30 cellular contexts compared by ENCODE assay signal in the genomic region with DNA sequence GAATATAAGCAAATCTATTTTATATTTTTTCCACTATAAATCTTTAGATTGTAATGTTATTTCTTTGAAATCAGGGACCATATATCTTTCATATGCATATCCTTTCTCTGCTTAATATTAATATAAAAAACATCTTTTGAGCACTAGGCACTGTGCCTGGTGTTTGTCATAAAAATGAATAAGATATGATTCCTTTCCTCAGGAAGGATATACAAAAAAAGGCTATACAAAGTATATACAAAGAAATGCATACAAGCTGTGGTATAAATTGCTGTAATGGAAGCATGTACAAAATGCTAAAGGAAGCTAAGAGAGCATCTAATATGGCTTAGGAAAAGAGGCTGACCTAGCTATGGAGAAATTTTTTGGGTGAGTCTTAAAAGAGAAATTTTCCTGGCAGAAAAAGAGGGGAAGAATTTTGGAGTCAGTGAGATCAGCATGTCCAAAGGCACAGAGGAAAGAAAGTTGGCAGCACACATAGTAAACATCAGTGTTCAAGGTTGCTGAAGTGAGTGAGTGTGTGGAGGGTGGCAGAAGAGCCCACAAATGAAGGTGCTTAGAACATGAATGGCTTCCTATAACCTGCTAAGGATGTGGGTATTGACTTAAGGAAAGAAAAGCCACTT.
DNase-seq lines count a peak whose midpoint lies in the region; ATAC-seq and TF ChIP-seq lines count a peak whose summit lies in the region.
"Had no signal": no experiment of that assay in that cellular context is flagged by ENCODE, and none has a peak within 500 bp of the region (broad histone marks: within the 10 kb centered on the region; RNA-seq: fewer than 3 reads in every experiment).

No MANE protein-coding gene starts in this region.

- H3K27me3 Mint-ChIP-seq in WTC11 (ENCODE audit: low read depth), result no peaks in the 10 kb centered on the region
- H3K27me3 Mint-ChIP-seq: central memory CD8-positive, alpha-beta T cell; effector memory CD8-positive, alpha-beta T cell had no signal

- no peaks in the 10 kb centered on the region for H3K36me3 Mint-ChIP-seq in WTC11
- H3K36me3 Mint-ChIP-seq: immature natural killer cell had no signal

- no peaks in the 10 kb centered on the region for H3K9me3 ChIP-seq in upper lobe of right lung
- H3K9me3 ChIP-seq: BE2C, esophagus squamous epithelium, neutrophil, upper lobe of left lung had no signal

- H3K4me3 ChIP-seq in upper lobe of right lung, result no peak overlapping the region
- H3K4me3 ChIP-seq: esophagus squamous epithelium, lung, upper lobe of left lung had no signal

- H3K9me3 Mint-ChIP-seq in WTC11, result 0 out of 2 replicates have a peak, but pooled peaks cover 4% of the 10 kb centered on the region
- H3K9me3 Mint-ChIP-seq: activated T-cell treated with anti-CD3 and anti-CD28 coated beads, Interleukin-2, amount 50 U/mL, for 24 hours; HFFc6 had no signal

- no peak for TF ChIP-seq CTCF in upper lobe of right lung (IDR thresholded peaks at IDR 0.05)
- TF ChIP-seq CTCF in WTC11 (IDR thresholded peaks at IDR 0.05), result no peak

- no peaks in the 10 kb centered on the region for H3K36me3 ChIP-seq in upper lobe of right lung
- H3K36me3 ChIP-seq: BE2C, esophagus squamous epithelium, neutrophil, upper lobe of left lung had no signal

- H3K27me3 ChIP-seq in upper lobe of right lung, result no peaks in the 10 kb centered on the region
- H3K27me3 ChIP-seq: BE2C, esophagus squamous epithelium, neutrophil, upper lobe of left lung had no signal

- no peak overlapping the region for H3K27ac Mint-ChIP-seq in WTC11
- H3K27ac Mint-ChIP-seq: activated CD8-positive, alpha-beta T cell treated with anti-CD3 and anti-CD28 coated beads, Interleukin-2, amount 10 ng/mL, durations not matched to agents 7 days and 5 days; activated T-cell treated with anti-CD3 and anti-CD28 coated beads, Interleukin-2, amount 50 U/mL, for 24 hours; effector memory CD8-positive, alpha-beta T cell; HFFc6; immature natural killer cell had no signal

- H3K27ac ChIP-seq in upper lobe of right lung, result no peak overlapping the region
- H3K27ac ChIP-seq: esophagus squamous epithelium, neutrophil had no signal

- intact Hi-C loops in Right ventricle myocardium inferior (cut with DNase I) (loop anchor here (10.0 kb wide), 1 partner anchor 102 kb away; no protein-coding TSS in a partner anchor), cardiac septum (cut with DNase I) (loop anchor here (10.0 kb wide), 1 partner anchor 112 kb away; no protein-coding TSS in a partner anchor), upper lobe of right lung (cut with DNase I) (no loop called here)

- no peak overlapping the region for H3K4me3 Mint-ChIP-seq in WTC11
- H3K4me3 Mint-ChIP-seq: activated CD8-positive, alpha-beta T cell treated with anti-CD3 and anti-CD28 coated beads, Interleukin-2, amount 10 ng/mL, durations not matched to agents 7 days and 5 days; activated T-cell treated with anti-CD3 and anti-CD28 coated beads, Interleukin-2, amount 50 U/mL, for 24 hours; central memory CD8-positive, alpha-beta T cell; effector memory CD8-positive, alpha-beta T cell; HFFc6; immature natural killer cell had no signal

- POLR2A ChIA-PET in WTC11 (lab: Charles Lee), result no interaction called here

- peaks cover 25% of the 10 kb centered on the region for H3K4me1 ChIP-seq in upper lobe of right lung
- H3K4me1 ChIP-seq: BE2C had no signal

- CTCF ChIA-PET in WTC11 (lab: Charles Lee), result no interaction called here

- peaks cover 13% of the 10 kb centered on the region for H3K4me1 Mint-ChIP-seq in WTC11
- H3K4me1 Mint-ChIP-seq: central memory CD8-positive, alpha-beta T cell; immature natural killer cell had no signal

- ATAC-seq in Right ventricle myocardium inferior (peak; percentile 75), upper lobe of right lung (peak; percentile 74), WTC11 (no peak)
- ATAC-seq: activated CD8-positive, alpha-beta T cell treated with anti-CD3 and anti-CD28 coated beads, Interleukin-2, amount 10 ng/mL, durations not matched to agents 7 days and 5 days; effector memory CD8-positive, alpha-beta T cell had no signal

- DNase-seq in Right ventricle myocardium inferior (ENCODE audit: missing footprints) (no peak), cardiac septum (ENCODE audit: low spot score) (no peak), fibroblast of peridontal ligament (ENCODE audit: extremely low read depth) (peak; percentile 47), lung microvascular endothelial cell (ENCODE audit: low read depth in 2 of 2) (peak; percentile 53 to 64), upper lobe of right lung (no peak), mucosa of gallbladder (ENCODE audit: low spot score) (no peak), WTC11 (ENCODE audit: low spot score) (no peak), NCI-H1417 treated with DMSO at 0.1 percent for 48 hours (lab: John Stamatoyannopoulos, UW) (no peak)
- DNase-seq: 8988T; activated CD4-positive, CD25-positive, alpha-beta regulatory T cell treated with anti-CD3 and anti-CD28 coated beads, Interleukin-2, amount 50 U/mL, for 72 hours; activated CD8-positive, alpha-beta T cell treated with anti-CD3 and anti-CD28 coated beads, Interleukin-2, amount 10 ng/mL, durations not matched to agents 7 days and 5 days; activated naive CD4-positive, alpha-beta T cell; activated T-cell treated with anti-CD3 and anti-CD28 coated beads, Interleukin-2, amount 50 U/mL, for 24 hours; amygdala; BE2C; COR-L47; DMS79; effector memory CD8-positive, alpha-beta T cell; esophagus squamous epithelium; HFFc6; immature natural killer cell; Kasumi-1; NCI-H1092 treated with DMSO at 0.1 percent for 48 hours; NCI-H2029 treated with DMSO at 0.1 percent for 48 hours; retina; SHP77; upper lobe of left lung had no signal

TF ChIP-seq in WTC11, 78 proteins besides CTCF, POLR2A, EP300 and RAD21 (continues in another document):
- TF ChIP-seq ZNF671 (CRISPR knock-in tag; IDR thresholded peaks at IDR 0.05) (no peak), TCF7 (CRISPR knock-in tag; IDR thresholded peaks at IDR 0.05; ENCODE audit: low read depth) (no peak), NR1H2 (CRISPR knock-in tag; IDR thresholded peaks at IDR 0.05) (no peak), ZNF121 (CRISPR knock-in tag; IDR thresholded peaks at IDR 0.05) (no peak), ZNF396 (CRISPR knock-in tag; IDR thresholded peaks at IDR 0.05; ENCODE audit: borderline replicate concordance) (no peak)
- TF ChIP-seq, protein P1, sequence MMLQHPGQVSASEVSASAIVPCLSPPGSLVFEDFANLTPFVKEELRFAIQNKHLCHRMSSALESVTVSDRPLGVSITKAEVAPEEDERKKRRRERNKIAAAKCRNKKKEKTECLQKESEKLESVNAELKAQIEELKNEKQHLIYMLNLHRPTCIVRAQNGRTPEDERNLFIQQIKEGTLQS (CRISPR knock-in tag; conservative IDR thresholded peaks at IDR 0.05), result no peak
- TF ChIP-seq, protein P2, sequence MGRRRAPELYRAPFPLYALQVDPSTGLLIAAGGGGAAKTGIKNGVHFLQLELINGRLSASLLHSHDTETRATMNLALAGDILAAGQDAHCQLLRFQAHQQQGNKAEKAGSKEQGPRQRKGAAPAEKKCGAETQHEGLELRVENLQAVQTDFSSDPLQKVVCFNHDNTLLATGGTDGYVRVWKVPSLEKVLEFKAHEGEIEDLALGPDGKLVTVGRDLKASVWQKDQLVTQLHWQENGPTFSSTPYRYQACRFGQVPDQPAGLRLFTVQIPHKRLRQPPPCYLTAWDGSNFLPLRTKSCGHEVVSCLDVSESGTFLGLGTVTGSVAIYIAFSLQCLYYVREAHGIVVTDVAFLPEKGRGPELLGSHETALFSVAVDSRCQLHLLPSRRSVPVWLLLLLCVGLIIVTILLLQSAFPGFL (CRISPR knock-in tag; IDR thresholded peaks at IDR 0.05; ENCODE audit: borderline replicate concordance), result no peak
- TF ChIP-seq, protein P3, sequence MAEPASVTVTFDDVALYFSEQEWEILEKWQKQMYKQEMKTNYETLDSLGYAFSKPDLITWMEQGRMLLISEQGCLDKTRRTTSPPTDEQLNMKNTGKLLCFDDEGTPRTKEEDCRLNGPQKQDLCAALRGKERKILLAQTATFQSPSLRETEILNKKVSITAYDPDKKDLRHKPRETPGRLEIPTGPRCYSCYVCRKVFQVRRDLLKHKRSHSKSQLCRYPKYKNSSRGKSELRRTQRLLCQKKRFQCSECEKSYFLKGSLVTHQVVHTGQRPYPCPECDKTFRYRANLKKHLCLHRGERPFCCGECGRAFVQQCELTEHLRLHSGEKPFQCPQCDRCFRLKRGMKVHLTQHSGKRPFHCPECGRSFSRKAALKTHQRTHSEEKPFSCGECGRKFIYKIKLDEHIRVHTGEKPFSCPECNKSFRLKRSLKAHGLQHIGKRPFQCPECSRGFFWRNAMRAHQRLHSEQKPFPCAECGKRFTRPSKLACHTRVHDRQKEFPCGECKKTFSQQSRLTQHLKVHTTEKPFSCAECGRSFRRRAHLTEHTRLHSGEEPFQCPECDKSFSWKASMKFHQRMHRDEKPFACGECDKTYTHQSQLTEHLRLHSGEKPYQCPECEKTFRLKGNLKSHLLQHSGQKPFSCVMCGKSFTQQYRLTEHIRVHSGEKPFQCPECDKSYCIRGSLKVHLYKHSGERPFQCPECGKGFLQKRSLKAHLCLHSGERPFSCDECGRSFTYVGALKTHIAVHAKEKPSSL (CRISPR knock-in tag; conservative IDR thresholded peaks at IDR 0.05), result no peak
- TF ChIP-seq, protein P4, sequence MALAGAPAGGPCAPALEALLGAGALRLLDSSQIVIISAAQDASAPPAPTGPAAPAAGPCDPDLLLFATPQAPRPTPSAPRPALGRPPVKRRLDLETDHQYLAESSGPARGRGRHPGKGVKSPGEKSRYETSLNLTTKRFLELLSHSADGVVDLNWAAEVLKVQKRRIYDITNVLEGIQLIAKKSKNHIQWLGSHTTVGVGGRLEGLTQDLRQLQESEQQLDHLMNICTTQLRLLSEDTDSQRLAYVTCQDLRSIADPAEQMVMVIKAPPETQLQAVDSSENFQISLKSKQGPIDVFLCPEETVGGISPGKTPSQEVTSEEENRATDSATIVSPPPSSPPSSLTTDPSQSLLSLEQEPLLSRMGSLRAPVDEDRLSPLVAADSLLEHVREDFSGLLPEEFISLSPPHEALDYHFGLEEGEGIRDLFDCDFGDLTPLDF (CRISPR knock-in tag; IDR thresholded peaks at IDR 0.05), result no peak
- TF ChIP-seq, protein P5, sequence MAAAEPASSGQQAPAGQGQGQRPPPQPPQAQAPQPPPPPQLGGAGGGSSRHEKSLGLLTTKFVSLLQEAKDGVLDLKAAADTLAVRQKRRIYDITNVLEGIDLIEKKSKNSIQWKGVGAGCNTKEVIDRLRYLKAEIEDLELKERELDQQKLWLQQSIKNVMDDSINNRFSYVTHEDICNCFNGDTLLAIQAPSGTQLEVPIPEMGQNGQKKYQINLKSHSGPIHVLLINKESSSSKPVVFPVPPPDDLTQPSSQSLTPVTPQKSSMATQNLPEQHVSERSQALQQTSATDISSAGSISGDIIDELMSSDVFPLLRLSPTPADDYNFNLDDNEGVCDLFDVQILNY (CRISPR knock-in tag; IDR thresholded peaks at IDR 0.05), result no peak

Comparison
In these comparisons a context has a peak if more than half of its experiments do, and no peak if none do; other contexts are left out.
1. DNase-seq: peak in fibroblast of peridontal ligament (single experiment) and lung microvascular endothelial cell (2 of 2); none in Right ventricle myocardium inferior (single experiment), cardiac septum (single experiment), upper lobe of right lung (single experiment), mucosa of gallbladder (single experiment), WTC11 (single experiment) and NCI-H1417 treated with DMSO at 0.1 percent for 48 hours (single experiment).